In the genomic region with DNA sequence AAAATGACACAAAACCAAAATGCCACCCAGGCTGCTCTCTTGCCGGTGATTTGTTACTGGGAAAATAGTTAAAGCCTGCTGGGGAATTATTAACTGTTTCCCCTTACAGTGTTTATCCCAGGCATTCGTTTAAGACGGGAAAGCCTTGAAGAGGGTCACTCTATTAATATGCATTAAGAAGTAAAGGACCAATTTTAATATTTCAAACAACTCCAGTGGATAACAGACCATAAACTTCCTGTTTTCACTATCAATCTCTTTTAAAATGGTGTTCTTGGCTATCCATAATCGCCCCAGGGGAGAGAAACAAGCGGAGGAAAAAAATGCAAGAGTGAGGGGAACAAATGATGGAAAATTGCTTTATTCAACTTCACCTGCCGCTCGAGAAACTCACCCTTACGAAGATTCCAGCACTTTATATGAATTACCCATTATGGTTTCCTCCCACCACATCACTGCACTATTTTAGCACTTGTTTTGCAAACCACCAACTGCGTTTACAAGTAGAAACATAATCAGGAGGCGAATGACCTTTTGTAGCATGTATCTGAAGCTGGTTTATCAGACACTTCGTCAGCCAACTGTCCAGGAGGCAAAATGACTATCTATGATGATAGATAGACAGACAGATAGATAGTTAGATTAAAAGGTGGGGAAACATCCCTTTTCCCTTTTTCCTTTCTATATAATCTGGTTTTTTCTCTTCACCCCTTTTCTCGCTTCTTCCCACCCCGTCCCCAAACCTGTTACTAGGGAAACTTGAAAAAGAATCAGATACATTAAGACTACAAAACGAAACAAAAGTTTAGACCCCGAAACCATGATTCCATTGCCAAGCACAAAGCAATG, we compare ENCODE assay signal across 9 cellular contexts. TPM values are rescaled to one million over a fixed set of nuclear protein-coding genes. Genes with fewer than 3 reads are reported as not detected.
DNase-seq lines count a peak whose midpoint lies in the region; ATAC-seq, FAIRE-seq and TF ChIP-seq lines count a peak whose summit lies in the region.
"Had no signal": no experiment of that assay in that cellular context is flagged by ENCODE, and none has a peak within 500 bp of the region (broad histone marks: within the 10 kb centered on the region; RNA-seq: fewer than 3 reads in every experiment).

No MANE protein-coding gene starts in this region.

- H3K4me3 ChIP-seq in AG09309 (ENCODE audit: control insufficient read depth, low read depth, low read length) (peak overlapping the region; percentile 66), HUES48 (ENCODE audit: low read depth, low read length) (peak overlapping the region; percentile 89), bronchial epithelial cell (ENCODE audit: low read depth, low read length) (no peak overlapping the region), muscle layer of duodenum (ENCODE audit: low read depth in 1 of 2, low read length in 2 of 2) (peak overlapping the region; percentile 85 to 89)

- no peak for TF ChIP-seq CTCF in AG09309 (IDR thresholded peaks at IDR 0.05; ENCODE audit: control insufficient read depth, insufficient read depth, low read depth, low read length, missing control alignments)
- no peak for TF ChIP-seq CTCF in bronchial epithelial cell (IDR thresholded peaks at IDR 0.05; ENCODE audit: insufficient read depth, low read length, severe bottlenecking)
- TF ChIP-seq CTCF in GM13976 (IDR thresholded peaks at IDR 0.05; ENCODE audit: borderline replicate concordance, control extremely low read depth, extremely low read depth, insufficient read depth, missing control alignments): no peak

- no peak for ATAC-seq in GM18858 (IDR thresholded peaks at IDR 0.05; ENCODE audit: unreplicated experiment)
- ATAC-seq: HCT116 had no signal

- H3K9ac ChIP-seq in HUES48 (ENCODE audit: low read depth, low read length): no peak overlapping the region

- peak; percentile 43 for FAIRE-seq in bronchial epithelial cell (lab: Jason Lieb, UNC)

- no peak for DNase-seq in AG09309 (ENCODE audit: low read depth)
- DNase-seq in bronchial epithelial cell (ENCODE audit: low read depth): no peak
- DNase-seq in NCI-H2196 treated with DMSO at 0.1 percent for 48 hours (lab: John Stamatoyannopoulos, UW; ENCODE audit: unreplicated experiment): no peak
- no peak for DNase-seq in effector CD8-positive, alpha-beta T cell (lab: John Stamatoyannopoulos, UW)
- no peak for DNase-seq in GM13976 (ENCODE audit: low spot score)

- peaks cover 58% of the 10 kb centered on the region for H3K27me3 ChIP-seq in HUES48 (ENCODE audit: control insufficient read depth, insufficient read depth, low read length)
- peaks cover 19% of the 10 kb centered on the region for H3K27me3 ChIP-seq in bronchial epithelial cell (ENCODE audit: control insufficient read depth, insufficient read depth, low read length)
- no peaks in the 10 kb centered on the region for H3K27me3 ChIP-seq in muscle layer of duodenum (ENCODE audit: low read depth, low read length)

- H3K4me1 ChIP-seq in HUES48 (ENCODE audit: control insufficient read depth, insufficient read depth, low read length): peaks cover 16% of the 10 kb centered on the region
- H3K4me1 ChIP-seq in muscle layer of duodenum (ENCODE audit: control insufficient read depth in 1 of 2, insufficient read depth in 2 of 2, low read length in 2 of 2): peaks cover 0 to 5% of the 10 kb centered on the region in 2 donors

- in situ Hi-C loops in GM13976 (cut with MboI; ENCODE audit: low sequenced_read_pairs, unreplicated experiment): no loop called here

- no peak overlapping the region for H3K27ac ChIP-seq in HUES48 (ENCODE audit: low read depth, low read length)
- peak overlapping the region; percentile 61 for H3K27ac ChIP-seq in muscle layer of duodenum (ENCODE audit: low read length)

- H3K36me3 ChIP-seq in HUES48 (ENCODE audit: control insufficient read depth, insufficient read depth, low read length) (no peaks in the 10 kb centered on the region), bronchial epithelial cell (ENCODE audit: control insufficient read depth, insufficient read depth, low read length) (no peaks in the 10 kb centered on the region), muscle layer of duodenum (ENCODE audit: control insufficient read depth in 1 of 2, insufficient read depth in 2 of 2, low read length in 2 of 2) (no peaks in the 10 kb centered on the region)

- H3K9me3 ChIP-seq in HUES48 (ENCODE audit: control insufficient read depth, insufficient read depth, low read length): no peaks in the 10 kb centered on the region
- no peaks in the 10 kb centered on the region for H3K9me3 ChIP-seq in muscle layer of duodenum (ENCODE audit: control insufficient read depth in 1 of 2, low read length in 2 of 2)

RNA-seq across cellular contexts. Expression of gene ADGRB3, which starts 1.2 kb away (rescaled TPM):
- total RNA-seq in bronchial epithelial cell: not detected in 2 replicates
